ENCODE assay signal across 9 cellular contexts in genomic region chrX:1673337-1673736, GRCh38. TPM values are rescaled to one million over a fixed set of nuclear protein-coding genes. Genes with fewer than 3 reads are reported as not detected.
DNase-seq lines count a peak whose midpoint lies in the region; ATAC-seq and TF ChIP-seq lines count a peak whose summit lies in the region.
"Had no signal": no experiment of that assay in that cellular context is flagged by ENCODE, and none has a peak within 500 bp of the region (broad histone marks: within the 10 kb centered on the region; RNA-seq: fewer than 3 reads in every experiment).

No MANE protein-coding gene starts in this region.

- H3K27ac Mint-ChIP-seq in Caco-2 (ENCODE audit: unreplicated experiment) (no peak overlapping the region), WTC11 (no peak overlapping the region)
- H3K27ac Mint-ChIP-seq in stimulated activated effector memory CD8-positive, alpha-beta T cell treated with anti-CD3 and anti-CD28 coated beads, Interleukin-12 subunit alpha, Interleukin-12 subunit beta, amount 100 ng/mL, for 72 hours: no peak overlapping the region

- no peaks in the 10 kb centered on the region for H3K9me3 ChIP-seq in Caco-2

- intact Hi-C loops in Caco-2 (cut with micrococcal nuclease; ENCODE audit: unreplicated experiment): no loop called here

- CTCF ChIA-PET in Caco-2 (lab: Charles Lee): no interaction called here
- CTCF ChIA-PET in WTC11 (lab: Charles Lee): no interaction called here

- TF ChIP-seq CTCF in Caco-2 (IDR thresholded peaks at IDR 0.05; ENCODE audit: insufficient read depth in 1 of 2, low read depth in 1 of 2, low read length in 1 of 2, severe bottlenecking in 1 of 2, unreplicated experiment in 1 of 2) (peak; percentile 45 to 84), HFF-Myc (IDR thresholded peaks at IDR 0.05; ENCODE audit: low read depth, low read length, missing control alignments) (peak; percentile 57), WTC11 (IDR thresholded peaks at IDR 0.05) (peak; percentile 87), fibroblast of pulmonary artery (IDR thresholded peaks at IDR 0.05; ENCODE audit: low read length, missing control alignments) (peak; percentile 54)

- H3K4me1 ChIP-seq in Caco-2: no peaks in the 10 kb centered on the region
- H3K4me1 ChIP-seq: parathyroid adenoma had no signal

- H3K9me3 Mint-ChIP-seq in Caco-2 (ENCODE audit: unreplicated experiment) (peaks cover 12% of the 10 kb centered on the region), WTC11 (peaks cover 15% of the 10 kb centered on the region)
- H3K9me3 Mint-ChIP-seq in stimulated activated effector memory CD8-positive, alpha-beta T cell treated with anti-CD3 and anti-CD28 coated beads, Interleukin-12 subunit alpha, Interleukin-12 subunit beta, amount 100 ng/mL, for 72 hours: no peaks in the 10 kb centered on the region

- no peak for ATAC-seq in WTC11
- peak; percentile 40 for ATAC-seq in stimulated activated effector memory CD8-positive, alpha-beta T cell treated with anti-CD3 and anti-CD28 coated beads, Interleukin-12 subunit alpha, Interleukin-12 subunit beta, amount 100 ng/mL, for 72 hours
- no peak for ATAC-seq in HG03280 (IDR thresholded peaks at IDR 0.05; ENCODE audit: unreplicated experiment)

- BruUV-seq in Caco-2 (replicated peaks; lab: Mats Ljungman, UMichigan): no TSS peak

- H3K27me3 Mint-ChIP-seq in Caco-2 (ENCODE audit: insufficient read depth, unreplicated experiment) (no peaks in the 10 kb centered on the region), WTC11 (ENCODE audit: low read depth) (no peaks in the 10 kb centered on the region)

- H3K36me3 Mint-ChIP-seq in Caco-2 (ENCODE audit: insufficient read depth, unreplicated experiment) (no peaks in the 10 kb centered on the region), WTC11 (no peaks in the 10 kb centered on the region)
- H3K36me3 Mint-ChIP-seq in stimulated activated effector memory CD8-positive, alpha-beta T cell treated with anti-CD3 and anti-CD28 coated beads, Interleukin-12 subunit alpha, Interleukin-12 subunit beta, amount 100 ng/mL, for 72 hours: peaks cover 23% of the 10 kb centered on the region

- peak; percentile 43 to 48 for DNase-seq in Caco-2
- no peak for DNase-seq in HFF-Myc (ENCODE audit: extremely low read depth, low read depth)
- peak; percentile 67 for DNase-seq in WTC11 (ENCODE audit: low spot score)
- peak; percentile 32 for DNase-seq in fibroblast of pulmonary artery (ENCODE audit: low read depth)
- peak; percentile 31 to 78 for DNase-seq in stimulated activated effector memory CD8-positive, alpha-beta T cell treated with anti-CD3 and anti-CD28 coated beads, Interleukin-12 subunit alpha, Interleukin-12 subunit beta, amount 100 ng/mL, for 72 hours (ENCODE audit: low spot score in 2 of 2)
- no peak for DNase-seq in HPDE6-E6E7 (ENCODE audit: extremely low spot score)
- no peak for DNase-seq in GF-D8 (lab: John Stamatoyannopoulos, UW)

- POLR2A ChIA-PET in Caco-2 (lab: Charles Lee) (no interaction called here), WTC11 (lab: Charles Lee) (no interaction called here)

- H3K4me1 Mint-ChIP-seq in Caco-2 (ENCODE audit: low read depth, unreplicated experiment) (no peaks in the 10 kb centered on the region), WTC11 (peaks cover 1% of the 10 kb centered on the region)
- peaks cover 6% of the 10 kb centered on the region for H3K4me1 Mint-ChIP-seq in stimulated activated effector memory CD8-positive, alpha-beta T cell treated with anti-CD3 and anti-CD28 coated beads, Interleukin-12 subunit alpha, Interleukin-12 subunit beta, amount 100 ng/mL, for 72 hours

- H3K4me3 ChIP-seq in Caco-2 (ENCODE audit: low read depth, low read length) (no peak overlapping the region), HFF-Myc (replicated peaks; ENCODE audit: low read depth, low read length) (no peak overlapping the region), fibroblast of pulmonary artery (replicated peaks; ENCODE audit: low read depth, low read length) (no peak overlapping the region)

- H3K27me3 ChIP-seq in Caco-2 (replicated peaks; ENCODE audit: control insufficient read depth, insufficient read depth, low read length): no peaks in the 10 kb centered on the region

- H3K36me3 ChIP-seq in Caco-2 (ENCODE audit: control insufficient read depth, insufficient read depth, low read length): no peaks in the 10 kb centered on the region

- H3K4me3 Mint-ChIP-seq in Caco-2 (ENCODE audit: unreplicated experiment) (no peak overlapping the region), WTC11 (no peak overlapping the region)
- no peak overlapping the region for H3K4me3 Mint-ChIP-seq in stimulated activated effector memory CD8-positive, alpha-beta T cell treated with anti-CD3 and anti-CD28 coated beads, Interleukin-12 subunit alpha, Interleukin-12 subunit beta, amount 100 ng/mL, for 72 hours

TF ChIP-seq in WTC11, 78 proteins besides CTCF, POLR2A, EP300 and RAD21:
- TF ChIP-seq ZNF423 (CRISPR knock-in tag; IDR thresholded peaks at IDR 0.05) (no peak), GTF2I (CRISPR knock-in tag; conservative IDR thresholded peaks at IDR 0.05) (peak; percentile 96), ZNF396 (CRISPR knock-in tag; IDR thresholded peaks at IDR 0.05; ENCODE audit: borderline replicate concordance) (no peak), MXD4 (CRISPR knock-in tag; IDR thresholded peaks at IDR 0.05; ENCODE audit: borderline replicate concordance) (no peak), STAT6 (CRISPR knock-in tag; conservative IDR thresholded peaks at IDR 0.05; ENCODE audit: low read depth) (no peak), IRF1 (CRISPR knock-in tag; IDR thresholded peaks at IDR 0.05) (no peak), ZNF121 (CRISPR knock-in tag; IDR thresholded peaks at IDR 0.05) (peak; percentile 75; the same call in 1 of the 2 replicates), TEAD1 (CRISPR knock-in tag; IDR thresholded peaks at IDR 0.05) (no peak), ATF2 (CRISPR knock-in tag; IDR thresholded peaks at IDR 0.05; ENCODE audit: borderline replicate concordance, low read depth) (no peak), PRRX2 (CRISPR knock-in tag; IDR thresholded peaks at IDR 0.05) (no peak), ATF6 (CRISPR knock-in tag; IDR thresholded peaks at IDR 0.05) (no peak)

RNA-seq across cellular contexts. Expression of gene ASMT, which starts 58.5 kb away (rescaled TPM):
- not detected in 2 replicates for total RNA-seq in Caco-2 (2022)
- 0.32 to 0.87 TPM (median 0.33 TPM) in 3 replicates for total RNA-seq in WTC11 (2021)

Comparison
In these comparisons a context has a peak if more than half of its experiments do, and no peak if none do; other contexts are left out.
1. DNase-seq: peak in Caco-2 (2 of 2), WTC11 (single experiment), fibroblast of pulmonary artery (single experiment) and stimulated activated effector memory CD8-positive, alpha-beta T cell treated with anti-CD3 and anti-CD28 coated beads, Interleukin-12 subunit alpha, Interleukin-12 subunit beta, amount 100 ng/mL, for 72 hours (2 of 2); none in HFF-Myc (single experiment), HPDE6-E6E7 (single experiment) and GF-D8 (single experiment).
2. Peak in every context shown above with its lines, with median percentiles within 50 percentile points of each other: CTCF ChIP-seq.